27 cellular contexts compared by ENCODE assay signal in genomic region chr17:30696234-30696633, GRCh38.
"Had no signal": no experiment of that assay in that cellular context is flagged by ENCODE, and none has a peak within 500 bp of the region (broad histone marks: within the 10 kb centered on the region; RNA-seq: fewer than 3 reads in every experiment).

No MANE protein-coding gene starts in this region.

- H3K4me3 ChIP-seq: colonic mucosa, esophagus squamous epithelium, gastrocnemius medialis, heart right ventricle, left ventricle myocardium inferior, lower lobe of right lung, mucosa of descending colon had no signal

- H3K9me3 ChIP-seq: colonic mucosa, esophagus squamous epithelium, gastrocnemius medialis, heart right ventricle, lower lobe of right lung, mucosa of descending colon had no signal

- H3K36me3 ChIP-seq: colonic mucosa, esophagus squamous epithelium, gastrocnemius medialis, heart right ventricle, left ventricle myocardium inferior, lower lobe of right lung had no signal

- H3K4me1 ChIP-seq: colonic mucosa had no signal

- DNase-seq: colonic mucosa; cortex of kidney; effector CD8-positive, alpha-beta T cell; effector memory CD8-positive, alpha-beta T cell; endodermal cell; erythroblast; esophagus squamous epithelium; foreskin melanocyte; gastrocnemius medialis; glutamatergic neuron; head of caudate nucleus; heart right ventricle; hypothalamus; immature natural killer cell; islet precursor cell; kidney; kidney glomerular epithelial cell; left colon; left ventricle myocardium inferior; lower lobe of right lung; mesendoderm; mucosa of descending colon; naive B cell had no signal

- FAIRE-seq: endometrium, kidney had no signal

- H3K27me3 ChIP-seq: colonic mucosa had no signal

- ATAC-seq: effector memory CD8-positive, alpha-beta T cell; esophagus mucosa; gastrocnemius medialis; left colon; left lobe of liver; mucosa of descending colon had no signal

- H3K27ac ChIP-seq: colonic mucosa, epithelial cell of prostate, gastrocnemius medialis, heart right ventricle, left ventricle myocardium inferior, lower lobe of right lung had no signal
